Comparison of ENCODE assay signal across 8 cellular contexts in the genomic region with DNA sequence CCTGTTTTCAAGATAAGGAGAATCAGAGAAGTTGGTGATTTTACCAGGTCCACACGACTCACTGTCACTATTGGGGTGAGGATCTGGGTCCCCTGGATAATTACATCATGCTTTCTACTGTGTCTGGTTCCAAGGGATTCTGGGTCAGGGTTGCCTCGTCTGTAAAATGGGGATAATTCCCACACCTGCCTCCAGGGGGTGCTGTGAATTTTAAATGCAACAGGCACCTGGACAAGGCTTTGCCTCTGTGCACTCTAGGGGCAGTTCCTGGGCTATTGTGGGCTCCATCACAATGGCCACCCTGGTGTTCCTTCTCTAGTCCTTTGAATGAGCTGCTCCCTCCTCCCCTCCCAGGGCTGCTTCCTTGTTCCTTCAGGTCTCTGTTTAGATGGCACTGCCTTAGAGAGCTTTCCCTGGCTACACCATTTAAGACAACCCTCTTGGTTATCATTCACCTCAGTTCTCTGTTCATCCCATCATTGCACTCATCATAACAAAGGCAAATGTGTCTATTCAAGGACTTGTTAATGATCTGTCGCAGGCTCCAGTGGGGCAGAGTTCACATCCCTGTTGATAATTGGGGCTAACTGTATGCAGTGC.
DNase-seq lines count a peak whose midpoint lies in the region; ATAC-seq and TF ChIP-seq lines count a peak whose summit lies in the region.

No MANE protein-coding gene starts in this region.

- DNase-seq in NCI-H1694 (lab: John Stamatoyannopoulos, UW) = peak; percentile 3
- DNase-seq in NCI-H1694 treated with DMSO at 0.1 percent for 48 hours (lab: John Stamatoyannopoulos, UW) = no peak
- DNase-seq in activated CD4-positive, alpha-beta memory T cell treated with anti-CD3 and anti-CD28 coated beads for 36 hours = peak; percentile 70
- DNase-seq in esophagus muscularis mucosa (ENCODE audit: extremely low spot score) = no peak
- peak; percentile 80 for DNase-seq in osteoblast (ENCODE audit: insufficient read length, low spot score, missing footprints)
- no peak for DNase-seq in NCI-H2107 treated with DMSO at 0.1 percent for 48 hours (lab: John Stamatoyannopoulos, UW; ENCODE audit: unreplicated experiment)

- H3K4me3 ChIP-seq in esophagus muscularis mucosa (no peak overlapping the region), osteoblast (ENCODE audit: insufficient read depth, low read length) (no peak overlapping the region)

- TF ChIP-seq POLR2A in esophagus muscularis mucosa (IDR thresholded peaks at IDR 0.05; ENCODE audit: low read depth) = no peak

- no peaks in the 10 kb centered on the region for H3K36me3 ChIP-seq in esophagus muscularis mucosa
- no peaks in the 10 kb centered on the region for H3K36me3 ChIP-seq in osteoblast (ENCODE audit: insufficient read depth, low read length)

- no peak overlapping the region for H3K27ac Mint-ChIP-seq in activated CD4-positive, alpha-beta memory T cell treated with anti-CD3 and anti-CD28 coated beads for 36 hours

- H3K27me3 Mint-ChIP-seq in activated CD4-positive, alpha-beta memory T cell treated with anti-CD3 and anti-CD28 coated beads for 36 hours = no peaks in the 10 kb centered on the region

- no peaks in the 10 kb centered on the region for H3K79me2 ChIP-seq in osteoblast (ENCODE audit: insufficient read depth, low read length)

- no peak overlapping the region for H2AFZ ChIP-seq in osteoblast (ENCODE audit: low read length)

- TF ChIP-seq CTCF in LNCAP (IDR thresholded peaks at IDR 0.05) (peak; percentile 51), esophagus muscularis mucosa (IDR thresholded peaks at IDR 0.05) (peak; percentile 44 to 65 (median 55)), osteoblast (IDR thresholded peaks at IDR 0.05; ENCODE audit: extremely low read depth, low read depth, low read length) (peak; percentile 68)

- no peaks in the 10 kb centered on the region for H4K20me1 ChIP-seq in osteoblast (ENCODE audit: insufficient read depth, low read length)

- H3K9me3 Mint-ChIP-seq in activated CD4-positive, alpha-beta memory T cell treated with anti-CD3 and anti-CD28 coated beads for 36 hours = no peaks in the 10 kb centered on the region

- TF ChIP-seq EP300 in esophagus muscularis mucosa (IDR thresholded peaks at IDR 0.05) = no peak

- POLR2A ChIA-PET in activated CD4-positive, alpha-beta memory T cell treated with anti-CD3 and anti-CD28 coated beads for 36 hours (lab: Charles Lee) = no interaction called here

- no peaks in the 10 kb centered on the region for H3K9me3 ChIP-seq in esophagus muscularis mucosa
- H3K9me3 ChIP-seq in osteoblast (ENCODE audit: low read depth, low read length) = no peaks in the 10 kb centered on the region

- no peaks in the 10 kb centered on the region for H3K36me3 Mint-ChIP-seq in activated CD4-positive, alpha-beta memory T cell treated with anti-CD3 and anti-CD28 coated beads for 36 hours

- H3K27ac ChIP-seq in esophagus muscularis mucosa (replicated peaks in 1 of 4) = no peak overlapping the region
- H3K27ac ChIP-seq in osteoblast (ENCODE audit: low read depth, low read length) = no peak overlapping the region

- CTCF ChIA-PET in activated CD4-positive, alpha-beta memory T cell treated with anti-CD3 and anti-CD28 coated beads for 36 hours (lab: Charles Lee) = interaction anchor here (0.6 to 0.8 kb wide), 3 partner anchors 46 to 417 kb away, joined by 3 read pairs; no protein-coding TSS in a partner anchor

- 75% methylated on average over 2 of the region's 3 CpGs for WGBS in esophagus muscularis mucosa

- no peaks in the 10 kb centered on the region for H3K27me3 ChIP-seq in esophagus muscularis mucosa
- peaks cover 4% of the 10 kb centered on the region for H3K27me3 ChIP-seq in osteoblast (ENCODE audit: insufficient read depth, low read length)

- H3K4me3 Mint-ChIP-seq in activated CD4-positive, alpha-beta memory T cell treated with anti-CD3 and anti-CD28 coated beads for 36 hours = no peak overlapping the region

- no peaks in the 10 kb centered on the region for H3K4me1 Mint-ChIP-seq in activated CD4-positive, alpha-beta memory T cell treated with anti-CD3 and anti-CD28 coated beads for 36 hours (ENCODE audit: low read depth)

- ATAC-seq in HG03175 (IDR thresholded peaks at IDR 0.05; ENCODE audit: unreplicated experiment) = no peak

- intact Hi-C loops in activated CD4-positive, alpha-beta memory T cell treated with anti-CD3 and anti-CD28 coated beads for 36 hours (cut with micrococcal nuclease) = loop anchor here (10.0 kb wide), 1 partner anchor 969 kb away; the partner anchor contains the start of gene MN1
- intact Hi-C loops in esophagus muscularis mucosa (cut with DNase I) = no loop called here

- no peak overlapping the region for H3K4me2 ChIP-seq in osteoblast (ENCODE audit: insufficient read depth, low read length)

- H3K4me1 ChIP-seq in esophagus muscularis mucosa = no peaks in the 10 kb centered on the region
- H3K4me1 ChIP-seq in osteoblast (ENCODE audit: insufficient read depth, low read length) = no peaks in the 10 kb centered on the region

Comparison
In these comparisons a context has a peak if more than half of its experiments do, and no peak if none do; other contexts are left out.
1. DNase-seq: peak in NCI-H1694 (single experiment), activated CD4-positive, alpha-beta memory T cell treated with anti-CD3 and anti-CD28 coated beads for 36 hours (single experiment) and osteoblast (single experiment); none in NCI-H1694 treated with DMSO at 0.1 percent for 48 hours (single experiment), esophagus muscularis mucosa (single experiment) and NCI-H2107 treated with DMSO at 0.1 percent for 48 hours (single experiment).
2. Peak in every context shown above with its lines, with median percentiles within 50 percentile points of each other: CTCF ChIP-seq.